ENCODE assay signal across 21 cellular contexts in genomic region chr2:25738383-25739343, GRCh38.
DNase-seq lines count a peak whose midpoint lies in the region; ATAC-seq, FAIRE-seq and TF ChIP-seq lines count a peak whose summit lies in the region.
"Had no signal": no experiment of that assay in that cellular context is flagged by ENCODE, and none has a peak within 500 bp of the region (broad histone marks: within the 10 kb centered on the region; RNA-seq: fewer than 3 reads in every experiment).

No MANE protein-coding gene starts in this region.

- no peak overlapping the region for H3K4me3 ChIP-seq in naive thymus-derived CD4-positive, alpha-beta T cell (ENCODE audit: low read length)
- H3K4me3 ChIP-seq: HAP-1, SJSA1 had no signal

- POLR2A ChIA-PET in activated CD4-positive, alpha-beta T cell treated with anti-CD3 and anti-CD28 coated beads, Interleukin-2, amount 10 ng/mL, durations not matched to agents 7 days and 5 days (lab: Charles Lee), result no interaction called here
- POLR2A ChIA-PET in naive thymus-derived CD4-positive, alpha-beta T cell (lab: Charles Lee), result interaction anchor here (0.6 to 0.7 kb wide), 2 partner anchors 8 to 757 kb away, joined by 3 read pairs; no protein-coding TSS in a partner anchor

- peaks cover 0 to 18% (median 4%) of the 10 kb centered on the region in 3 experiments for H3K36me3 ChIP-seq in naive thymus-derived CD4-positive, alpha-beta T cell (ENCODE audit: control insufficient read depth in 2 of 3, insufficient read depth in 3 of 3, low read length in 3 of 3)

- no peaks in the 10 kb centered on the region for H3K9me3 ChIP-seq in naive thymus-derived CD4-positive, alpha-beta T cell (ENCODE audit: control insufficient read depth in 2 of 3, low read length in 3 of 3)
- H3K9me3 ChIP-seq: HAP-1, SJSA1 had no signal

- H3K4me1 ChIP-seq in naive thymus-derived CD4-positive, alpha-beta T cell (ENCODE audit: control insufficient read depth in 2 of 2, insufficient read depth in 2 of 2, low read length in 2 of 2), result peaks cover 0 to 9% of the 10 kb centered on the region in 2 donors
- H3K4me1 ChIP-seq: HAP-1, SJSA1 had no signal

- no peak for TF ChIP-seq POLR2A in GM12892 (IDR thresholded peaks at IDR 0.05; ENCODE audit: low read depth, low read length)

- no peak for ATAC-seq in central memory CD8-positive, alpha-beta T cell (replicated peaks; ENCODE audit: extremely low read depth, poor library complexity, severe bottlenecking)
- no peak for ATAC-seq in naive thymus-derived CD4-positive, alpha-beta T cell
- no peak for ATAC-seq in omental fat pad (ENCODE audit: low FRiP score)
- no peak for ATAC-seq in activated naive CD4-positive, alpha-beta T cell treated with anti-CD3 and anti-CD28 coated beads, Interleukin-2, amount 50 U/mL, for 72 hours
- ATAC-seq: PC-3 had no signal

- DNase-seq in activated CD4-positive, alpha-beta T cell treated with anti-CD3 and anti-CD28 coated beads, Interleukin-2, amount 10 ng/mL, durations not matched to agents 7 days and 5 days, result no peak
- DNase-seq in activated CD4-positive, alpha-beta T cell treated with anti-CD3 and anti-CD28 coated beads for 4 hours, result no peak
- no peak for DNase-seq in GM12892 (ENCODE audit: insufficient read length)
- no peak for DNase-seq in central memory CD8-positive, alpha-beta T cell (ENCODE audit: low spot score in 2 of 2)
- no peak for DNase-seq in naive thymus-derived CD4-positive, alpha-beta T cell
- DNase-seq in omental fat pad (ENCODE audit: low spot score), result no peak
- DNase-seq in activated naive CD4-positive, alpha-beta T cell treated with anti-CD3 and anti-CD28 coated beads, Interleukin-2, amount 50 U/mL, for 72 hours (ENCODE audit: low spot score in 2 of 2), result no peak
- DNase-seq in NAMALWA (ENCODE audit: low spot score), result no peak
- DNase-seq: Calu3, Karpas-422, NCI-H1048, NCI-H1436, NCI-H1930, NCI-H226, NCI-H524 treated with DMSO at 0.1 percent for 48 hours, PC-3 had no signal

- H3K4me1 Mint-ChIP-seq in activated CD4-positive, alpha-beta T cell treated with anti-CD3 and anti-CD28 coated beads, Interleukin-2, amount 10 ng/mL, durations not matched to agents 7 days and 5 days, result peaks cover 20% of the 10 kb centered on the region
- peaks cover 15% of the 10 kb centered on the region for H3K4me1 Mint-ChIP-seq in central memory CD8-positive, alpha-beta T cell
- peaks cover 11 to 30% (median 21%) of the 10 kb centered on the region in 7 donors for H3K4me1 Mint-ChIP-seq in naive thymus-derived CD4-positive, alpha-beta T cell

- H3K27ac Mint-ChIP-seq in activated CD4-positive, alpha-beta T cell treated with anti-CD3 and anti-CD28 coated beads, Interleukin-2, amount 10 ng/mL, durations not matched to agents 7 days and 5 days, result peak overlapping the region; percentile 68
- H3K27ac Mint-ChIP-seq in central memory CD8-positive, alpha-beta T cell (ENCODE audit: low read depth), result peak overlapping the region; percentile 77
- H3K27ac Mint-ChIP-seq in naive thymus-derived CD4-positive, alpha-beta T cell, result peak overlapping the region in 6 of 9 donors; percentile 3 to 68 (median 24)
- no peak overlapping the region for H3K27ac Mint-ChIP-seq in activated naive CD4-positive, alpha-beta T cell treated with anti-CD3 and anti-CD28 coated beads, Interleukin-2, amount 50 U/mL, for 72 hours

- intact Hi-C loops in naive thymus-derived CD4-positive, alpha-beta T cell (cut with micrococcal nuclease), result no loop called here

- no peak overlapping the region for H3K4me3 Mint-ChIP-seq in activated CD4-positive, alpha-beta T cell treated with anti-CD3 and anti-CD28 coated beads, Interleukin-2, amount 10 ng/mL, durations not matched to agents 7 days and 5 days
- no peak overlapping the region for H3K4me3 Mint-ChIP-seq in central memory CD8-positive, alpha-beta T cell
- H3K4me3 Mint-ChIP-seq in naive thymus-derived CD4-positive, alpha-beta T cell, result no peak overlapping the region
- H3K4me3 Mint-ChIP-seq: IgD-negative memory B cell had no signal

- no peaks in the 10 kb centered on the region for H3K27me3 ChIP-seq in naive thymus-derived CD4-positive, alpha-beta T cell (ENCODE audit: control insufficient read depth in 2 of 2, insufficient read depth in 2 of 2, low read length in 2 of 2)
- H3K27me3 ChIP-seq: SJSA1 had no signal

- CTCF ChIA-PET in activated CD4-positive, alpha-beta T cell treated with anti-CD3 and anti-CD28 coated beads, Interleukin-2, amount 10 ng/mL, durations not matched to agents 7 days and 5 days (lab: Charles Lee), result no interaction called here
- CTCF ChIA-PET in naive thymus-derived CD4-positive, alpha-beta T cell (lab: Charles Lee), result interaction anchor here (0.5 to 1.2 kb wide), 3 partner anchors 115 to 225 kb away, joined by 3 to 5 read pairs (median 3); no protein-coding TSS in a partner anchor

- no peak overlapping the region for H3K27ac ChIP-seq in naive thymus-derived CD4-positive, alpha-beta T cell (ENCODE audit: low read depth, low read length)
- H3K27ac ChIP-seq: 22Rv1, HL-60, SJSA1 had no signal

- no peak for TF ChIP-seq CTCF in omental fat pad (IDR thresholded peaks at IDR 0.05)

- no peaks in the 10 kb centered on the region for H3K27me3 Mint-ChIP-seq in activated CD4-positive, alpha-beta T cell treated with anti-CD3 and anti-CD28 coated beads, Interleukin-2, amount 10 ng/mL, durations not matched to agents 7 days and 5 days
- H3K27me3 Mint-ChIP-seq in central memory CD8-positive, alpha-beta T cell, result no peaks in the 10 kb centered on the region
- H3K27me3 Mint-ChIP-seq in naive thymus-derived CD4-positive, alpha-beta T cell, result no peaks in the 10 kb centered on the region
- H3K27me3 Mint-ChIP-seq: IgD-negative memory B cell had no signal

- no peaks in the 10 kb centered on the region for H3K9me3 Mint-ChIP-seq in activated CD4-positive, alpha-beta T cell treated with anti-CD3 and anti-CD28 coated beads, Interleukin-2, amount 10 ng/mL, durations not matched to agents 7 days and 5 days
- H3K9me3 Mint-ChIP-seq in central memory CD8-positive, alpha-beta T cell, result no peaks in the 10 kb centered on the region
- no peaks in the 10 kb centered on the region for H3K9me3 Mint-ChIP-seq in naive thymus-derived CD4-positive, alpha-beta T cell
- no peaks in the 10 kb centered on the region for H3K9me3 Mint-ChIP-seq in activated naive CD4-positive, alpha-beta T cell treated with anti-CD3 and anti-CD28 coated beads, Interleukin-2, amount 50 U/mL, for 72 hours
- H3K9me3 Mint-ChIP-seq: IgD-negative memory B cell had no signal

- H3K36me3 Mint-ChIP-seq in activated CD4-positive, alpha-beta T cell treated with anti-CD3 and anti-CD28 coated beads, Interleukin-2, amount 10 ng/mL, durations not matched to agents 7 days and 5 days (ENCODE audit: low read depth), result peaks cover 31% of the 10 kb centered on the region
- H3K36me3 Mint-ChIP-seq in central memory CD8-positive, alpha-beta T cell (ENCODE audit: insufficient read depth), result peaks cover 16% of the 10 kb centered on the region
- H3K36me3 Mint-ChIP-seq in naive thymus-derived CD4-positive, alpha-beta T cell, result peaks cover 8 to 34% (median 25%) of the 10 kb centered on the region in 5 donors
- H3K36me3 Mint-ChIP-seq in activated naive CD4-positive, alpha-beta T cell treated with anti-CD3 and anti-CD28 coated beads, Interleukin-2, amount 50 U/mL, for 72 hours, result peaks cover 9% of the 10 kb centered on the region in 2 donors

- peak; percentile 21 for FAIRE-seq in GM12892 (lab: Jason Lieb, UNC)

Comparison
In these comparisons a context has a peak if more than half of its experiments do, and no peak if none do; other contexts are left out.
1. H3K27ac Mint-ChIP-seq: peak in activated CD4-positive, alpha-beta T cell treated with anti-CD3 and anti-CD28 coated beads, Interleukin-2, amount 10 ng/mL, durations not matched to agents 7 days and 5 days (single experiment), central memory CD8-positive, alpha-beta T cell (single experiment) and naive thymus-derived CD4-positive, alpha-beta T cell (6 of 9); none in activated naive CD4-positive, alpha-beta T cell treated with anti-CD3 and anti-CD28 coated beads, Interleukin-2, amount 50 U/mL, for 72 hours (0 of 2).